Comparison of ENCODE assay signal across 23 cellular contexts in genomic region chr3:5087209-5087608, GRCh38.
"Had no signal": no experiment of that assay in that cellular context is flagged by ENCODE, and none has a peak within 500 bp of the region (broad histone marks: within the 10 kb centered on the region; RNA-seq: fewer than 3 reads in every experiment).

No MANE protein-coding gene starts in this region.

- H3K27ac ChIP-seq: left lung, lower lobe of right lung, pancreas, prostate gland, spleen, tibial nerve, uterus had no signal

- ATAC-seq: left cardiac atrium; left lung; lower lobe of right lung; naive thymus-derived CD8-positive, alpha-beta T cell; pancreas; sciatic nerve; stimulated activated effector memory CD8-positive, alpha-beta T cell treated with anti-CD3 and anti-CD28 coated beads, Interleukin-12 subunit alpha, Interleukin-12 subunit beta, amount 100 ng/mL, for 72 hours; stimulated activated naive CD8-positive, alpha-beta T cell treated with anti-CD3 and anti-CD28 coated beads, Interleukin-15, amount 100 ng/mL, for 72 hours had no signal

- H3K4me3 ChIP-seq: left lung, lower lobe of right lung, pancreas, prostate gland, spleen, tibial nerve, uterus had no signal

- H3K9me3 ChIP-seq: left lung, lower lobe of right lung, pancreas, prostate gland, spleen, tibial nerve, uterus had no signal

- H3K27me3 ChIP-seq: left lung, pancreas, spleen, tibial nerve, uterus had no signal

- H3K4me1 ChIP-seq: lower lobe of right lung, pancreas, prostate gland, spleen, uterus had no signal

- H3K36me3 ChIP-seq: left lung, lower lobe of right lung, pancreas, prostate gland, spleen, tibial nerve, uterus had no signal

- DNase-seq: kidney glomerular epithelial cell; left cardiac atrium; left lung; lower lobe of right lung; mammary epithelial cell; mesenchymal stem cell; naive thymus-derived CD8-positive, alpha-beta T cell; nucleus accumbens; pancreas; posterior cingulate gyrus; retina; right cardiac atrium; small intestine; spleen; stimulated activated CD4-positive, alpha-beta T cell treated with anti-CD3 and anti-CD28 coated beads, Interleukin-4, amount 100 ng/mL, for 24 hours; stimulated activated naive CD4-positive, alpha-beta T cell treated with Interleukin-2 at 50 U/mL for 16 hours; stimulated activated naive CD8-positive, alpha-beta T cell treated with anti-CD3 and anti-CD28 coated beads, Interleukin-15, amount 100 ng/mL, for 72 hours; substantia nigra; uterus had no signal
